ENCODE assay signal across 26 cellular contexts in genomic region chr7:123811056-123811455, GRCh38. TPM values are rescaled to one million over a fixed set of nuclear protein-coding genes. Genes with fewer than 3 reads are reported as not detected.
"Had no signal": no experiment of that assay in that cellular context is flagged by ENCODE, and none has a peak within 500 bp of the region (broad histone marks: within the 10 kb centered on the region; RNA-seq: fewer than 3 reads in every experiment).

No MANE protein-coding gene starts in this region.

- DNase-seq: activated CD4-positive, alpha-beta T cell treated with anti-CD3 and anti-CD28 coated beads, Interleukin-2, amount 10 ng/mL, durations not matched to agents 7 days and 5 days; activated CD4-positive, CD25-positive, alpha-beta regulatory T cell treated with anti-CD3 and anti-CD28 coated beads, Interleukin-2, amount 50 U/mL, for 72 hours; activated CD8-positive, alpha-beta memory T cell treated with anti-CD3 and anti-CD28 coated beads, Interleukin-2, amount 10 ng/mL, durations not matched to agents 7 days and 5 days; activated CD8-positive, alpha-beta T cell treated with anti-CD3 and anti-CD28 coated beads for 36 hours; activated effector memory CD4-positive, alpha-beta T cell treated with anti-CD3 and anti-CD28 coated beads, Interleukin-2, amount 50 U/mL, for 16 hours; activated naive CD4-positive, alpha-beta T cell treated with anti-CD3 and anti-CD28 coated beads, Interleukin-2, amount 10 ng/mL, durations not matched to agents 7 days and 5 days; activated T-cell treated with anti-CD3 and anti-CD28 coated beads for 4 hours; central memory CD4-positive, alpha-beta T cell; effector memory CD4-positive, alpha-beta T cell; glutamatergic neuron; hippocampal formation; left ventricle myocardium superior; pancreas; right cardiac atrium; small intestine; stimulated activated CD4-positive, alpha-beta T cell treated with anti-CD3 and anti-CD28 coated beads, Interleukin-2, amount 100 ng/mL, for 24 hours; stomach; WERI-Rb-1 had no signal

- H3K36me3 Mint-ChIP-seq: activated CD8-positive, alpha-beta memory T cell treated with anti-CD3 and anti-CD28 coated beads, Interleukin-2, amount 10 ng/mL, durations not matched to agents 7 days and 5 days; activated naive CD4-positive, alpha-beta T cell treated with anti-CD3 and anti-CD28 coated beads, Interleukin-2, amount 10 ng/mL, durations not matched to agents 7 days and 5 days; stimulated activated effector memory CD8-positive, alpha-beta T cell treated with anti-CD3 and anti-CD28 coated beads, Interleukin-12 subunit alpha, Interleukin-12 subunit beta, amount 100 ng/mL, for 72 hours had no signal

- H3K4me3 Mint-ChIP-seq: activated CD4-positive, alpha-beta T cell treated with anti-CD3 and anti-CD28 coated beads, Interleukin-2, amount 10 ng/mL, durations not matched to agents 7 days and 5 days; activated CD8-positive, alpha-beta memory T cell treated with anti-CD3 and anti-CD28 coated beads, Interleukin-2, amount 10 ng/mL, durations not matched to agents 7 days and 5 days; activated CD8-positive, alpha-beta T cell treated with anti-CD3 and anti-CD28 coated beads for 36 hours; activated naive CD4-positive, alpha-beta T cell treated with anti-CD3 and anti-CD28 coated beads, Interleukin-2, amount 10 ng/mL, durations not matched to agents 7 days and 5 days; nephron; stimulated activated effector memory CD8-positive, alpha-beta T cell treated with anti-CD3 and anti-CD28 coated beads, Interleukin-12 subunit alpha, Interleukin-12 subunit beta, amount 100 ng/mL, for 72 hours; T-helper 2 cell treated with Interferon-gamma antibody and Interleukin-4, amounts not matched to agents 5 μg/mL and 100 μg/mL, for 36 hours had no signal

- H3K27me3 Mint-ChIP-seq: activated CD4-positive, alpha-beta T cell treated with anti-CD3 and anti-CD28 coated beads, Interleukin-2, amount 10 ng/mL, durations not matched to agents 7 days and 5 days; activated CD8-positive, alpha-beta T cell treated with anti-CD3 and anti-CD28 coated beads for 36 hours; activated naive CD4-positive, alpha-beta T cell treated with anti-CD3 and anti-CD28 coated beads, Interleukin-2, amount 10 ng/mL, durations not matched to agents 7 days and 5 days had no signal

- H3K27ac Mint-ChIP-seq: activated CD4-positive, alpha-beta T cell treated with anti-CD3 and anti-CD28 coated beads, Interleukin-2, amount 10 ng/mL, durations not matched to agents 7 days and 5 days; activated CD8-positive, alpha-beta memory T cell treated with anti-CD3 and anti-CD28 coated beads, Interleukin-2, amount 10 ng/mL, durations not matched to agents 7 days and 5 days; activated CD8-positive, alpha-beta T cell treated with anti-CD3 and anti-CD28 coated beads for 36 hours; activated naive CD4-positive, alpha-beta T cell treated with anti-CD3 and anti-CD28 coated beads, Interleukin-2, amount 10 ng/mL, durations not matched to agents 7 days and 5 days; nephron; stimulated activated effector memory CD8-positive, alpha-beta T cell treated with anti-CD3 and anti-CD28 coated beads, Interleukin-12 subunit alpha, Interleukin-12 subunit beta, amount 100 ng/mL, for 72 hours; T-helper 2 cell treated with Interferon-gamma antibody and Interleukin-4, amounts not matched to agents 5 μg/mL and 100 μg/mL, for 36 hours had no signal

- H3K9me3 Mint-ChIP-seq: activated CD4-positive, alpha-beta T cell treated with anti-CD3 and anti-CD28 coated beads, Interleukin-2, amount 10 ng/mL, durations not matched to agents 7 days and 5 days; activated naive CD4-positive, alpha-beta T cell treated with anti-CD3 and anti-CD28 coated beads, Interleukin-2, amount 10 ng/mL, durations not matched to agents 7 days and 5 days; T-helper 2 cell treated with Interferon-gamma antibody and Interleukin-4, amounts not matched to agents 5 μg/mL and 100 μg/mL, for 36 hours had no signal

- H3K4me1 ChIP-seq: pancreas, stomach, suprapubic skin, tibial nerve had no signal

- H3K36me3 ChIP-seq: neutrophil, pancreas, stomach, suprapubic skin, tibial nerve, WERI-Rb-1 had no signal

- H3K4me1 Mint-ChIP-seq: activated CD4-positive, alpha-beta T cell treated with anti-CD3 and anti-CD28 coated beads, Interleukin-2, amount 10 ng/mL, durations not matched to agents 7 days and 5 days; activated CD8-positive, alpha-beta memory T cell treated with anti-CD3 and anti-CD28 coated beads, Interleukin-2, amount 10 ng/mL, durations not matched to agents 7 days and 5 days; activated naive CD4-positive, alpha-beta T cell treated with anti-CD3 and anti-CD28 coated beads, Interleukin-2, amount 10 ng/mL, durations not matched to agents 7 days and 5 days; nephron; stimulated activated effector memory CD8-positive, alpha-beta T cell treated with anti-CD3 and anti-CD28 coated beads, Interleukin-12 subunit alpha, Interleukin-12 subunit beta, amount 100 ng/mL, for 72 hours had no signal

- H3K4me3 ChIP-seq: pancreas, stomach, suprapubic skin, tibial nerve had no signal

- H3K9me3 ChIP-seq: neutrophil, pancreas, suprapubic skin had no signal

- H3K27me3 ChIP-seq: neutrophil, pancreas, stomach, suprapubic skin, tibial nerve had no signal

- ATAC-seq: activated CD8-positive, alpha-beta memory T cell treated with anti-CD3 and anti-CD28 coated beads, Interleukin-2, amount 10 ng/mL, durations not matched to agents 7 days and 5 days; activated CD8-positive, alpha-beta T cell treated with anti-CD3 and anti-CD28 coated beads for 36 hours; esophagus mucosa; left ventricle myocardium superior; pancreas; right cardiac atrium; stimulated activated effector memory CD8-positive, alpha-beta T cell treated with anti-CD3 and anti-CD28 coated beads, Interleukin-12 subunit alpha, Interleukin-12 subunit beta, amount 100 ng/mL, for 72 hours had no signal

- H3K27ac ChIP-seq: neutrophil, pancreas, stomach, suprapubic skin, tibial nerve, WERI-Rb-1 had no signal

RNA-seq across cellular contexts. Expression of gene HYAL4, which starts 33.9 kb away (rescaled TPM):
- total RNA-seq: activated CD8-positive, alpha-beta memory T cell treated with anti-CD3 and anti-CD28 coated beads, Interleukin-2, amount 10 ng/mL, durations not matched to agents 7 days and 5 days; activated CD8-positive, alpha-beta T cell treated with anti-CD3 and anti-CD28 coated beads for 36 hours; esophagus mucosa; frontal cortex; left ventricle myocardium superior; pancreas; stomach; tibial nerve had no signal
- polyA plus RNA-seq: pancreas, right cardiac atrium, small intestine had no signal
